In the genomic region with DNA sequence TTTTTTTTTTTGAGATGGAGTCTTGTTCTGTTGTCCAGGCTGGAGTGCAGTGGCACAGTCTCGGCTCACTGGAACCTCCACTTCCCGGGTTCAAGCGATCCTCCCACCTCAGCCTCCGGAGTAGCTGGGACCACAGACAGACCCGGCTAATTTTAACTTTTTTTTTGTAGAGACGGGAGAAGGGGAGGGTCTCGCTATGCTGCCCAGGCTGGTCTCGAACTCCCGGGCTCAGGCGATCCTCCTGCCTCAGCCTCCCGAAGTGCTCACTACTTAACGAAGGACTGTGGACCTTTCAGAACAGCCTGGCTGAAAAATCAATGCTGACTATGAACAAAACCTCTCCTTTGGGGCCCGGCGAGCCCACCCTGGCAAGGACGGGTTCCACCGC, we compare ENCODE assay signal across 1 cellular context.
TF ChIP-seq lines count a peak whose summit lies in the region.

No MANE protein-coding gene starts in this region.

TF ChIP-seq in endothelial cell of umbilical vein, 7 proteins besides CTCF, POLR2A, EP300 and RAD21:
- TF ChIP-seq EZH2 (IDR thresholded peaks at IDR 0.05; ENCODE audit: borderline replicate concordance, low read depth, low read length, severe bottlenecking): no peak
- no peak for TF ChIP-seq FOS (IDR thresholded peaks at IDR 0.05; ENCODE audit: borderline replicate concordance, insufficient read depth, low read length)
- no peak for TF ChIP-seq MYC (IDR thresholded peaks at IDR 0.05; ENCODE audit: low read depth, low read length)
- no peak for TF ChIP-seq POLR2AphosphoS5 (IDR thresholded peaks at IDR 0.05; ENCODE audit: insufficient read depth, low read depth, low read length)
- TF ChIP-seq, protein P1, sequence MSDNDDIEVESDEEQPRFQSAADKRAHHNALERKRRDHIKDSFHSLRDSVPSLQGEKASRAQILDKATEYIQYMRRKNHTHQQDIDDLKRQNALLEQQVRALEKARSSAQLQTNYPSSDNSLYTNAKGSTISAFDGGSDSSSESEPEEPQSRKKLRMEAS (IDR thresholded peaks at IDR 0.05; ENCODE audit: insufficient read depth, insufficient read length): no peak
- TF ChIP-seq JUN (IDR thresholded peaks at IDR 0.05; ENCODE audit: borderline replicate concordance, insufficient read depth, insufficient read length, low read depth): no peak
- TF ChIP-seq GATA2 (IDR thresholded peaks at IDR 0.05; ENCODE audit: insufficient read depth, insufficient read length, low read depth, low read length): no peak
